In the genomic region with DNA sequence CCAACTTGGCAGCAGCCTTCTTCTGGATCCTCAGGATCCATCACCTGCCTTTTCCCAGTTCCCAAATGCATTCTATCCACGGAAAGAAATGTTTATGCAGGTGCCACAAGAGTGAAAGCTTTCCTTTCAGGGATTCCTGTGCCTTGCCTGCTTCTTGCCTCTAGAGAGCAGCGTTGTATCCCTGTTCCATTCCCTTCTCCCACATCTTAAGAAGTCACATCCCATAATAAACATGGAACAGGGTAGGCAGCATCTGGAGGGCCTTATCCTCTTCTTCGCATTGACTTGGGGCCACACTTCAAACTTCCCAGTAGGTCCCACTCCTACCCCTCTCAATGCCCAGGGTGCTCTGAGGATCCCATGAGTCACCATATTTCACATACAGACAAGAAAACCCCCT, we compare ENCODE assay signal across 18 cellular contexts.
A peak's percentile ranks its signal among the peaks of the same experiment; 100 is the strongest.
DNase-seq lines count a peak whose midpoint lies in the region; ATAC-seq, FAIRE-seq and TF ChIP-seq lines count a peak whose summit lies in the region.
"Had no signal": no experiment of that assay in that cellular context is flagged by ENCODE, and none has a peak within 500 bp of the region (broad histone marks: within the 10 kb centered on the region; RNA-seq: fewer than 3 reads in every experiment).

No MANE protein-coding gene starts in this region.

- TF ChIP-seq EP300 in SK-N-SH (IDR thresholded peaks at IDR 0.05; ENCODE audit: borderline replicate concordance in 1 of 2, low read depth in 1 of 2, low read length in 1 of 2) (no peak), H1 (IDR thresholded peaks at IDR 0.05; ENCODE audit: borderline replicate concordance in 1 of 2, low read depth in 2 of 2, low read length in 2 of 2) (no peak)

- H2AFZ ChIP-seq in SK-N-SH (ENCODE audit: low read depth) (no peak overlapping the region), OCI-LY1 (ENCODE audit: low read length) (no peak overlapping the region), H1 (ENCODE audit: low read length) (no peak overlapping the region), osteoblast (ENCODE audit: low read length) (no peak overlapping the region)

- no peaks in the 10 kb centered on the region; the same call in 1 of the 2 replicates for H3K23me2 ChIP-seq in H1 (ENCODE audit: low read depth, low read length)

- ATAC-seq in SK-N-SH treated with all-trans-retinoic acid at 6 μM for 48 hours = no peak

- H3K9me3 ChIP-seq in SK-N-SH = no peaks in the 10 kb centered on the region
- no peaks in the 10 kb centered on the region; the same call in 1 of the 2 replicates for H3K9me3 ChIP-seq in OCI-LY1 (ENCODE audit: low read length)
- H3K9me3 ChIP-seq in H1 (ENCODE audit: insufficient read depth in 2 of 2, low read depth in 1 of 2, low read length in 1 of 2) = peaks cover 7% of the 10 kb centered on the region in 2 experiments; a peak in 2 of 4 replicates
- peaks cover 3% of the 10 kb centered on the region for H3K9me3 ChIP-seq in osteoblast (ENCODE audit: low read depth, low read length)
- no peaks in the 10 kb centered on the region for H3K9me3 ChIP-seq in vagina
- H3K9me3 ChIP-seq: neutrophil, SJSA1 had no signal

- no peak overlapping the region for H2BK120ac ChIP-seq in H1 (replicated peaks; ENCODE audit: low read depth, low read length)

- CTCF ChIA-PET in SK-N-SH (lab: Yijun Ruan, JAX) (interaction anchor here (1.0 to 1.6 kb wide), 6 partner anchors 9 to 129 kb away, joined by 3 to 5 read pairs (median 4); no protein-coding TSS in a partner anchor), H1 (lab: Charles Lee; ENCODE audit: partially characterized antibody) (interaction anchor here (0.7 to 12.1 kb wide), 37 partner anchors 9 to 384 kb away, joined by 3 to 125 read pairs (median 5); no protein-coding TSS in a partner anchor)

- no peaks in the 10 kb centered on the region for H3K79me1 ChIP-seq in H1 (ENCODE audit: low read depth, low read length)

- H4K91ac ChIP-seq in H1 (replicated peaks; ENCODE audit: insufficient read length, low read length) = no peak overlapping the region

- H3K4ac ChIP-seq in H1 (replicated peaks; ENCODE audit: insufficient read length, low read depth, low read length) = no peak overlapping the region

- H3K4me3 ChIP-seq in SK-N-SH (ENCODE audit: low read depth in 2 of 2, low read length in 1 of 2) = no peak overlapping the region
- no peak overlapping the region for H3K4me3 ChIP-seq in OCI-LY1 (ENCODE audit: low read depth, low read length, poor library complexity, severe bottlenecking)
- no peak overlapping the region for H3K4me3 ChIP-seq in H1 (ENCODE audit: extremely low read depth in 1 of 4, insufficient read depth in 2 of 4, low read depth in 3 of 4, low read length in 4 of 4)
- H3K4me3 ChIP-seq in osteoblast (ENCODE audit: insufficient read depth, low read length) = no peak overlapping the region
- no peak overlapping the region for H3K4me3 ChIP-seq in vagina
- H3K4me3 ChIP-seq: SJSA1, skin epidermis had no signal

- H3K9ac ChIP-seq in SK-N-SH (no peak overlapping the region), OCI-LY1 (ENCODE audit: low read length) (no peak overlapping the region), H1 (replicated peaks in 1 of 4; ENCODE audit: extremely low read depth in 1 of 4, low read depth in 3 of 4, low read length in 3 of 4) (no peak overlapping the region)

- no peak overlapping the region for H2BK12ac ChIP-seq in H1 (ENCODE audit: low read depth, low read length)

- H4K8ac ChIP-seq in H1 (ENCODE audit: extremely low read depth, insufficient read depth, low read length) = no peak overlapping the region

- no peak overlapping the region for H2BK20ac ChIP-seq in H1 (ENCODE audit: low read length)

- no peaks in the 10 kb centered on the region for H3K79me2 ChIP-seq in SK-N-SH (ENCODE audit: insufficient read depth)
- no peaks in the 10 kb centered on the region for H3K79me2 ChIP-seq in OCI-LY1 (ENCODE audit: insufficient read depth, low read length)
- H3K79me2 ChIP-seq in H1 (ENCODE audit: control insufficient read depth in 1 of 2, insufficient read depth in 2 of 2, low read length in 2 of 2) = no peaks in the 10 kb centered on the region
- no peaks in the 10 kb centered on the region for H3K79me2 ChIP-seq in osteoblast (ENCODE audit: insufficient read depth, low read length)

- no peak overlapping the region for H3K56ac ChIP-seq in H1 (replicated peaks; ENCODE audit: insufficient read length, low read depth, low read length)

- TF ChIP-seq POLR2A in H1 (IDR thresholded peaks at IDR 0.05; ENCODE audit: control extremely low read depth in 1 of 2, low read depth in 2 of 2, low read length in 2 of 2) (no peak), vagina (IDR thresholded peaks at IDR 0.05) (no peak)

- no peak overlapping the region for H3K14ac ChIP-seq in H1 (ENCODE audit: insufficient read length)

- H3K23ac ChIP-seq in H1 (ENCODE audit: insufficient read length) = no peak overlapping the region

- H3K27ac ChIP-seq in SK-N-SH (ENCODE audit: low read depth in 2 of 2, low read length in 1 of 2) (no peak overlapping the region), OCI-LY1 (ENCODE audit: low read depth, low read length, poor library complexity, severe bottlenecking) (no peak overlapping the region), H1 (ENCODE audit: low read depth, low read length) (no peak overlapping the region), osteoblast (ENCODE audit: low read depth, low read length) (no peak overlapping the region), vagina (no peak overlapping the region)
- H3K27ac ChIP-seq: neutrophil, SJSA1, skin epidermis had no signal

- H2AK5ac ChIP-seq in H1 (ENCODE audit: low read depth, low read length) = no peak overlapping the region

- TF ChIP-seq CTCF in SK-N-SH (IDR thresholded peaks at IDR 0.05) = 0 out of 2 replicates have a peak, but pooled peaks have one; percentile 8
- TF ChIP-seq CTCF in OCI-LY1 (IDR thresholded peaks at IDR 0.05; ENCODE audit: low read length) = peak; percentile 40; the same call in 1 of the 2 replicates
- peak in 2 of 3 experiments; percentile 73 to 81; a peak in 3 of 4 replicates for TF ChIP-seq CTCF in H1 (IDR thresholded peaks at IDR 0.05; ENCODE audit: control extremely low read depth in 1 of 3, insufficient read depth in 1 of 3, low read depth in 1 of 3, low read length in 3 of 3)
- TF ChIP-seq CTCF in osteoblast (IDR thresholded peaks at IDR 0.05; ENCODE audit: extremely low read depth, low read depth, low read length) = peak; percentile 22
- no peak for TF ChIP-seq CTCF in vagina (IDR thresholded peaks at IDR 0.05)

- H3K9me2 ChIP-seq in SK-N-SH = no peaks in the 10 kb centered on the region
- H3K9me2 ChIP-seq in OCI-LY1 (ENCODE audit: low read depth, low read length) = no peaks in the 10 kb centered on the region

- H3K36me3 ChIP-seq in SK-N-SH (replicated peaks in 1 of 2; ENCODE audit: control insufficient read depth in 1 of 2, insufficient read depth in 2 of 2, low read length in 1 of 2) = no peaks in the 10 kb centered on the region
- H3K36me3 ChIP-seq in OCI-LY1 (ENCODE audit: insufficient read depth, low read length) = peaks cover 90% of the 10 kb centered on the region
- peaks cover 0 to 9% (median 0%) of the 10 kb centered on the region in 4 experiments; a peak in 3 of 8 replicates for H3K36me3 ChIP-seq in H1 (ENCODE audit: control insufficient read depth in 2 of 4, insufficient read depth in 4 of 4, low read length in 3 of 4)
- H3K36me3 ChIP-seq in osteoblast (ENCODE audit: insufficient read depth, low read length) = peaks cover 15% of the 10 kb centered on the region
- peaks cover 0 to 34% of the 10 kb centered on the region in 2 donors for H3K36me3 ChIP-seq in vagina
- H3K36me3 ChIP-seq: SJSA1 had no signal

- H4K20me1 ChIP-seq in SK-N-SH (ENCODE audit: insufficient read depth) = no peaks in the 10 kb centered on the region
- H4K20me1 ChIP-seq in OCI-LY1 (ENCODE audit: insufficient read depth, low read length) = no peaks in the 10 kb centered on the region
- no peaks in the 10 kb centered on the region for H4K20me1 ChIP-seq in H1 (replicated peaks in 1 of 2; ENCODE audit: control insufficient read depth in 1 of 2, insufficient read depth in 2 of 2, low read length in 2 of 2)
- no peaks in the 10 kb centered on the region for H4K20me1 ChIP-seq in osteoblast (ENCODE audit: insufficient read depth, low read length)

- peak; percentile 85 for FAIRE-seq in H1 (lab: Jason Lieb, UNC)
- FAIRE-seq: A204.1 had no signal

- no peak overlapping the region for H4K5ac ChIP-seq in H1 (ENCODE audit: insufficient read length, low read depth, low read length)

- no peak overlapping the region for H2BK5ac ChIP-seq in H1 (ENCODE audit: low read depth, low read length)

- POLR2A ChIA-PET in SK-N-SH (lab: Yijun Ruan, JAX) = interaction anchor here (1.0 kb wide), 1 partner anchor 155 kb away, joined by 3 read pairs; no protein-coding TSS in a partner anchor
- POLR2A ChIA-PET in H1 (lab: Charles Lee; ENCODE audit: partially characterized antibody) = interaction anchor here (0.6 kb wide), 1 partner anchor 345 kb away, joined by 4 read pairs; no protein-coding TSS in a partner anchor

- DNase-seq in SK-N-SH (no peak), H1 (ENCODE audit: low read depth in 1 of 2, low spot score in 2 of 2) (no peak), osteoblast (ENCODE audit: insufficient read length, low spot score, missing footprints) (no peak), vagina (ENCODE audit: extremely low spot score in 2 of 2) (no peak), NCI-H82 (lab: John Stamatoyannopoulos, UW) (no peak), kidney glomerular epithelial cell (lab: John Stamatoyannopoulos, UW) (no peak)
- DNase-seq: activated naive CD4-positive, alpha-beta T cell treated with anti-CD3 and anti-CD28 coated beads, Interleukin-2, amount 50 U/mL, for 16 hours; Calu3; caudate nucleus; hypothalamus; NCI-H2171 treated with DMSO at 0.1 percent for 48 hours; NK-92 treated with Interleukin-12 subunit alpha and Interleukin-12 subunit beta, amount 100 ng/mL, for 24 hours had no signal

- 44% methylated on average over 3 of the region's 3 CpGs for WGBS in SK-N-SH (ENCODE audit: low lambda C conversion rate)
- 68% methylated on average over 3 of the region's 3 CpGs; no CpG with 5 or more reads in 1 of the 2 experiments for WGBS in H1 (ENCODE audit: extremely low coverage in 1 of 2, insufficient coverage in 1 of 2, insufficient read length in 1 of 2, insufficient replicate concordance in 2 of 2, low coverage in 1 of 2, low lambda C conversion rate in 2 of 2, missing lambda C conversion rate in 1 of 2), 2 experiments

- H3K4me1 ChIP-seq in SK-N-SH (ENCODE audit: control insufficient read depth in 1 of 2, insufficient read depth in 2 of 2, low read depth in 1 of 2, low read length in 1 of 2) (peaks cover 0 to 2% of the 10 kb centered on the region in 2 experiments; a peak in 1 of 4 replicates), OCI-LY1 (ENCODE audit: insufficient read depth, low read length, severe bottlenecking) (no peaks in the 10 kb centered on the region), H1 (replicated peaks in 1 of 4; ENCODE audit: control insufficient read depth in 3 of 4, insufficient read depth in 4 of 4, low read length in 3 of 4) (no peaks in the 10 kb centered on the region), osteoblast (ENCODE audit: insufficient read depth, low read length) (no peaks in the 10 kb centered on the region), vagina (no peaks in the 10 kb centered on the region)
- H3K4me1 ChIP-seq: SJSA1 had no signal

- intact Hi-C loops in vagina (cut with DNase I) = no loop called here

- TF ChIP-seq RAD21 in SK-N-SH (IDR thresholded peaks at IDR 0.05; ENCODE audit: low read length) (peak; percentile 24; the same call in 1 of the 2 replicates), H1 (IDR thresholded peaks at IDR 0.05 in 1 of 2, conservative IDR thresholded peaks at IDR 0.05 in 1 of 2; ENCODE audit: low read depth in 2 of 2, low read length in 2 of 2) (peak; percentile 73 to 78)

- H2BK15ac ChIP-seq in H1 (ENCODE audit: low read length) = no peak overlapping the region

- H3K18ac ChIP-seq in H1 (ENCODE audit: extremely low read depth, low read length) = no peak overlapping the region

- H3F3A ChIP-seq in SK-N-SH (replicated peaks; ENCODE audit: insufficient read depth) (no peaks in the 10 kb centered on the region), OCI-LY1 (ENCODE audit: insufficient read depth, low read length) (no peaks in the 10 kb centered on the region)

- H3K4me2 ChIP-seq in SK-N-SH (no peak overlapping the region), OCI-LY1 (ENCODE audit: low read length) (no peak overlapping the region), H1 (ENCODE audit: insufficient read depth in 1 of 2, low read depth in 2 of 2, low read length in 2 of 2) (no peak overlapping the region), osteoblast (ENCODE audit: insufficient read depth, low read length) (no peak overlapping the region)

- H3K27me3 ChIP-seq in SK-N-SH (ENCODE audit: insufficient read depth) (no peaks in the 10 kb centered on the region), OCI-LY1 (ENCODE audit: insufficient read depth, low read length) (no peaks in the 10 kb centered on the region), H1 (replicated peaks in 1 of 4; ENCODE audit: control insufficient read depth in 3 of 4, extremely low read depth in 1 of 4, insufficient read depth in 3 of 4, low read length in 3 of 4) (no peaks in the 10 kb centered on the region), osteoblast (ENCODE audit: insufficient read depth, low read length) (no peaks in the 10 kb centered on the region), vagina (no peaks in the 10 kb centered on the region)
- H3K27me3 ChIP-seq: neutrophil, SJSA1 had no signal

Comparison
In these comparisons a context has a peak if more than half of its experiments do, and no peak if none do; other contexts are left out.
1. CTCF ChIP-seq: peak in SK-N-SH (single experiment), OCI-LY1 (single experiment), H1 (2 of 3) and osteoblast (single experiment); none in vagina (0 of 3).